Comparison of ENCODE assay signal across 1 cellular context in genomic region chr16:68273459-68273858, GRCh38.
TF ChIP-seq lines count a peak whose summit lies in the region.

No MANE protein-coding gene starts in this region.

TF ChIP-seq in HepG2, 621 proteins besides CTCF, POLR2A, EP300 and RAD21:
- TF ChIP-seq CEBPB (IDR thresholded peaks at IDR 0.05; ENCODE audit: borderline replicate concordance, low read depth, low read length) (peak; percentile 81), TARDBP (CRISPR knock-in tag; IDR thresholded peaks at IDR 0.05) (no peak), LRRFIP1 (CRISPR knock-in tag; conservative IDR thresholded peaks at IDR 0.05) (no peak)
